In genomic region chr20:20710847-20711315, GRCh38 we compare ENCODE assay signal across 1 cellular context.
TF ChIP-seq lines count a peak whose summit lies in the region.

No MANE protein-coding gene starts in this region.

TF ChIP-seq in HepG2, 621 proteins besides CTCF, POLR2A, EP300 and RAD21 (continued from another document and continues in another):
- TF ChIP-seq ATF4 (CRISPR knock-in tag; IDR thresholded peaks at IDR 0.05) (peak in 1 of 2 experiments; percentile 79; a peak in 2 of 4 replicates), HIVEP1 (CRISPR knock-in tag; IDR thresholded peaks at IDR 0.05) (no peak), ZNF766 (CRISPR knock-in tag; IDR thresholded peaks at IDR 0.05; ENCODE audit: borderline replicate concordance) (no peak), NBN (conservative IDR thresholded peaks at IDR 0.05) (no peak), ZNF414 (CRISPR knock-in tag; IDR thresholded peaks at IDR 0.05) (peak; percentile 81; the same call in 1 of the 2 replicates), SMARCE1 (IDR thresholded peaks at IDR 0.05; ENCODE audit: borderline replicate concordance) (no peak), ZEB1 (IDR thresholded peaks at IDR 0.05; ENCODE audit: insufficient replicate concordance, low read depth) (peak; percentile 88), FOXO4 (CRISPR knock-in tag; conservative IDR thresholded peaks at IDR 0.05) (no peak), ZFP41 (CRISPR knock-in tag; IDR thresholded peaks at IDR 0.05; ENCODE audit: borderline replicate concordance) (no peak), ZNF556 (CRISPR knock-in tag; IDR thresholded peaks at IDR 0.05; ENCODE audit: borderline replicate concordance) (no peak), ZMAT3 (CRISPR knock-in tag; conservative IDR thresholded peaks at IDR 0.05) (no peak), ZNF710 (CRISPR knock-in tag; IDR thresholded peaks at IDR 0.05; ENCODE audit: borderline replicate concordance) (no peak), ZNF256 (CRISPR knock-in tag; conservative IDR thresholded peaks at IDR 0.05) (no peak), ZNF546 (CRISPR knock-in tag; conservative IDR thresholded peaks at IDR 0.05) (no peak), EZH2 (conservative IDR thresholded peaks at IDR 0.05; ENCODE audit: low read depth, low read length) (no peak), ZNF792 (CRISPR knock-in tag; IDR thresholded peaks at IDR 0.05) (peak; percentile 74; the same call in 1 of the 2 replicates), ATAD3A (CRISPR knock-in tag; IDR thresholded peaks at IDR 0.05) (no peak), NFRKB (IDR thresholded peaks at IDR 0.05) (no peak), ELF3 (CRISPR knock-in tag; IDR thresholded peaks at IDR 0.05) (peak; percentile 99), ASH2L (IDR thresholded peaks at IDR 0.05; ENCODE audit: insufficient read length, low read depth, low read length) (peak; percentile 47), KLF6 (CRISPR knock-in tag; IDR thresholded peaks at IDR 0.05) (no peak), HNF1A (IDR thresholded peaks at IDR 0.05; ENCODE audit: low read depth) (peak; percentile 70), HNF1A (CRISPR knock-in tag; IDR thresholded peaks at IDR 0.05; ENCODE audit: borderline replicate concordance) (peak; percentile 42; the same call in 1 of the 2 replicates), ZNF7 (CRISPR knock-in tag; IDR thresholded peaks at IDR 0.05) (peak; percentile 21; the same call in 1 of the 2 replicates), RELA (CRISPR knock-in tag; IDR thresholded peaks at IDR 0.05) (no peak), PRDM4 (CRISPR knock-in tag; IDR thresholded peaks at IDR 0.05; ENCODE audit: borderline replicate concordance) (no peak), ZNF513 (CRISPR knock-in tag; conservative IDR thresholded peaks at IDR 0.05) (no peak), HHEX (CRISPR knock-in tag; IDR thresholded peaks at IDR 0.05) (no peak), ZNF274 (CRISPR knock-in tag; IDR thresholded peaks at IDR 0.05) (no peak), ZNF430 (CRISPR knock-in tag; IDR thresholded peaks at IDR 0.05) (no peak), ZFP91 (CRISPR knock-in tag; IDR thresholded peaks at IDR 0.05; ENCODE audit: borderline replicate concordance) (no peak), AFF4 (CRISPR knock-in tag; IDR thresholded peaks at IDR 0.05) (peak; percentile 65; the same call in 1 of the 2 replicates), PCBP2 (optimal IDR thresholded peaks at IDR 0.05; ENCODE audit: low read depth, low read length, poor library complexity, severe bottlenecking) (no peak), SNRNP70 (IDR thresholded peaks at IDR 0.05; ENCODE audit: low read depth, low read length) (no peak), HDAC2 (CRISPR knock-in tag; IDR thresholded peaks at IDR 0.05) (peak; percentile 74; the same call in 1 of the 2 replicates), NONO (IDR thresholded peaks at IDR 0.05) (no peak), NONO (CRISPR knock-in tag; conservative IDR thresholded peaks at IDR 0.05) (0 out of 2 replicates have a peak, but pooled peaks have one; percentile 41), CHCHD3 (CRISPR knock-in tag; IDR thresholded peaks at IDR 0.05) (no peak), YY1 (IDR thresholded peaks at IDR 0.05; ENCODE audit: insufficient read depth, insufficient replicate concordance, low read depth, low read length) (no peak), HNF4A (CRISPR knock-in tag; IDR thresholded peaks at IDR 0.05) (peak; percentile 50; the same call in 1 of the 2 replicates), REXO4 (CRISPR knock-in tag; IDR thresholded peaks at IDR 0.05; ENCODE audit: borderline replicate concordance) (no peak), ZNF253 (CRISPR knock-in tag; IDR thresholded peaks at IDR 0.05; ENCODE audit: borderline replicate concordance) (no peak), MYNN (CRISPR knock-in tag; IDR thresholded peaks at IDR 0.05; ENCODE audit: low read depth) (0 out of 2 replicates have a peak, but pooled peaks have one; percentile 38), ZNF138 (CRISPR knock-in tag; IDR thresholded peaks at IDR 0.05; ENCODE audit: low read depth) (no peak), ATF1 (CRISPR knock-in tag; IDR thresholded peaks at IDR 0.05) (peak; percentile 47; the same call in 1 of the 2 replicates), SMARCC2 (IDR thresholded peaks at IDR 0.05) (0 out of 2 replicates have a peak, but pooled peaks have one; percentile 30), ZBTB42 (CRISPR knock-in tag; IDR thresholded peaks at IDR 0.05) (no peak)
